ENCODE assay signal across 11 cellular contexts in the genomic region with DNA sequence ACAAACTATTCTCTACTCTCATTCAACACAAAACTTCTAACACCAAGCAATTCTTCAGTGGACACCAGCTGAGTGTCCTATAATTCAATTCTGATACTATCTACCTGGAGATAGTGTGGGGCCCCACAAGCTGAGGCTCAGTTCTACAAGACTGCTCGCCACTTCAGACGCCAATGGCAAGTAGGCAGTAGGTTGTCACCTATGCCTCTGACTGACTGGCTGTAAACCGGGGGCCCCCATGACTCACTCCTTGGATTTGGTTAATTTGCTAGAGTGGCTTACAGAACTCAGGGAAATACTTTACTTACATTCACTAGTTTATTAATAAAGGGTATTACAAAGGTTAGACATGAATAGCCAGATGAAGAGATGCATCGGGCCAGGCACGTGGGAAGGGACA. TPM values are rescaled to one million over a fixed set of nuclear protein-coding genes. Genes with fewer than 3 reads are reported as not detected.
DNase-seq lines count a peak whose midpoint lies in the region; ATAC-seq and TF ChIP-seq lines count a peak whose summit lies in the region.
"Had no signal": no experiment of that assay in that cellular context is flagged by ENCODE, and none has a peak within 500 bp of the region (broad histone marks: within the 10 kb centered on the region; RNA-seq: fewer than 3 reads in every experiment).

No MANE protein-coding gene starts in this region.

- H2AK5ac ChIP-seq in IMR-90 (ENCODE audit: low read depth, low read length) = no peak overlapping the region

- H3K27me3 Mint-ChIP-seq in activated naive CD8-positive, alpha-beta T cell treated with anti-CD3 and anti-CD28 coated beads, Interleukin-2, amount 50 U/mL, for 24 hours = no peaks in the 10 kb centered on the region
- H3K27me3 Mint-ChIP-seq: CD4-positive, alpha-beta T cell had no signal

- BruUV-seq in IMR-90 (replicated peaks; lab: Mats Ljungman, UMichigan) = no TSS peak

- peaks cover 42% of the 10 kb centered on the region for H3K36me3 Mint-ChIP-seq in activated naive CD8-positive, alpha-beta T cell treated with anti-CD3 and anti-CD28 coated beads, Interleukin-2, amount 50 U/mL, for 24 hours (ENCODE audit: low read depth)

- H3K9ac ChIP-seq in IMR-90 (ENCODE audit: low read depth, low read length) = no peak overlapping the region

- no peaks in the 10 kb centered on the region for H3K9me3 ChIP-seq in IMR-90 (ENCODE audit: control insufficient read depth, insufficient read depth, low read length)

- no peak overlapping the region for H3K18ac ChIP-seq in IMR-90 (ENCODE audit: low read depth, low read length)

- TF ChIP-seq RAD21 in IMR-90 (IDR thresholded peaks at IDR 0.05; ENCODE audit: low read length) = no peak

- POLR2A ChIA-PET in IMR-90 (lab: Charles Lee; ENCODE audit: unreplicated experiment) = no interaction called here

- H2BK20ac ChIP-seq in IMR-90 (ENCODE audit: low read depth, low read length) = no peak overlapping the region

- H3K27ac ChIP-seq in IMR-90 (ENCODE audit: insufficient read depth, low read length) = no peak overlapping the region

- H3K4ac ChIP-seq in IMR-90 (ENCODE audit: low read depth, low read length) = no peak overlapping the region

- no peak overlapping the region for H2BK120ac ChIP-seq in IMR-90 (ENCODE audit: low read depth, low read length)

- ATAC-seq in IMR-90 (ENCODE audit: low read depth) = no peak
- ATAC-seq in activated naive CD8-positive, alpha-beta T cell treated with anti-CD3 and anti-CD28 coated beads, Interleukin-2, amount 50 U/mL, for 24 hours = peak; percentile 65
- ATAC-seq: HCT116 had no signal

- no peaks in the 10 kb centered on the region for H3K9me3 Mint-ChIP-seq in activated naive CD8-positive, alpha-beta T cell treated with anti-CD3 and anti-CD28 coated beads, Interleukin-2, amount 50 U/mL, for 24 hours
- H3K9me3 Mint-ChIP-seq: CD4-positive, alpha-beta T cell had no signal

- no peak overlapping the region for H2BK15ac ChIP-seq in IMR-90 (ENCODE audit: low read depth, low read length)

- no peak overlapping the region for H3K4me2 ChIP-seq in IMR-90 (ENCODE audit: low read depth, low read length)

- H3K23ac ChIP-seq in IMR-90 (ENCODE audit: low read depth, low read length) = no peak overlapping the region

- no peaks in the 10 kb centered on the region for H3K27me3 ChIP-seq in IMR-90 (ENCODE audit: control insufficient read depth, insufficient read depth, low read length)

- intact Hi-C loops in IMR-90 (cut with micrococcal nuclease) = no loop called here

- H3K4me3 ChIP-seq in IMR-90 (ENCODE audit: insufficient read depth, low read depth, low read length) = no peak overlapping the region

- H3K4me1 Mint-ChIP-seq in activated naive CD8-positive, alpha-beta T cell treated with anti-CD3 and anti-CD28 coated beads, Interleukin-2, amount 50 U/mL, for 24 hours = peaks cover 34% of the 10 kb centered on the region

- in situ Hi-C loops in IMR-90 (cut with MboI; ENCODE audit: low sequenced_read_pairs) = no loop called here

- no peak overlapping the region; the same call in 1 of the 2 replicates for H3K14ac ChIP-seq in IMR-90 (replicated peaks; ENCODE audit: low read depth, low read length)

- peak overlapping the region; percentile 11 for H3K27ac Mint-ChIP-seq in activated naive CD8-positive, alpha-beta T cell treated with anti-CD3 and anti-CD28 coated beads, Interleukin-2, amount 50 U/mL, for 24 hours
- H3K27ac Mint-ChIP-seq: CD4-positive, alpha-beta T cell had no signal

- CTCF ChIA-PET in IMR-90 (lab: Yijun Ruan, JAX) = no interaction called here

- dilution Hi-C loops in IMR-90 (cut with HindIII; ENCODE audit: low sequenced_read_pairs, unreplicated experiment) = no loop called here

- no peak overlapping the region for H4K91ac ChIP-seq in IMR-90 (ENCODE audit: insufficient read depth, low read depth, low read length)

- peaks cover 7% of the 10 kb centered on the region for H3K36me3 ChIP-seq in IMR-90 (ENCODE audit: control insufficient read depth, insufficient read depth, low read length)

- H4K8ac ChIP-seq in IMR-90 (ENCODE audit: low read depth in 2 of 2, low read length in 2 of 2) = no peak overlapping the region

- no peak overlapping the region for H4K5ac ChIP-seq in IMR-90 (ENCODE audit: low read depth, low read length)

- H2AFZ ChIP-seq in IMR-90 (replicated peaks; ENCODE audit: low read length, poor library complexity) = no peak overlapping the region

- no peak overlapping the region for H2BK5ac ChIP-seq in IMR-90 (ENCODE audit: low read depth, low read length, poor library complexity, severe bottlenecking)

- TF ChIP-seq CTCF in IMR-90 (conservative IDR thresholded peaks at IDR 0.05; ENCODE audit: low read depth, low read length) = no peak

- H3K56ac ChIP-seq in IMR-90 (ENCODE audit: extremely low read depth, insufficient read depth, low read length) = no peak overlapping the region

- H3K9me1 ChIP-seq in IMR-90 (ENCODE audit: insufficient read depth, low read length) = peaks cover 5% of the 10 kb centered on the region; the same call in 1 of the 2 replicates

- H4K20me1 ChIP-seq in IMR-90 (ENCODE audit: insufficient read depth, low read length) = no peaks in the 10 kb centered on the region; the same call in 1 of the 2 replicates

- no peaks in the 10 kb centered on the region for H3K4me1 ChIP-seq in IMR-90 (ENCODE audit: control insufficient read depth, insufficient read depth, low read length)

- peaks cover 7 to 8% of the 10 kb centered on the region in 2 experiments for H3K79me1 ChIP-seq in IMR-90 (ENCODE audit: low read depth in 1 of 2, low read length in 2 of 2)

- H2AK9ac ChIP-seq in IMR-90 (replicated peaks; ENCODE audit: low read depth, low read length, poor library complexity) = peak overlapping the region; percentile 48

- TF ChIP-seq POLR2A in IMR-90 (IDR thresholded peaks at IDR 0.05; ENCODE audit: low read depth, low read length) = no peak

- WGBS in IMR-90 (ENCODE audit: extremely low coverage in 2 of 2, insufficient read length in 1 of 2), 2 experiments = no CpG with 5 or more reads among the region's 5 CpGs

- H3K4me3 Mint-ChIP-seq in activated naive CD8-positive, alpha-beta T cell treated with anti-CD3 and anti-CD28 coated beads, Interleukin-2, amount 50 U/mL, for 24 hours = no peak overlapping the region
- H3K4me3 Mint-ChIP-seq: CD4-positive, alpha-beta T cell had no signal

- DNase-seq in stimulated activated CD4-positive, alpha-beta T cell treated with anti-CD3 and anti-CD28 coated beads, Interleukin-15, amount 100 ng/mL, for 24 hours = peak; percentile 20
- no peak for DNase-seq in stimulated activated CD4-positive, alpha-beta T cell treated with anti-CD3 and anti-CD28 coated beads, Interleukin-1b, Interleukin-23, amount 100 ng/mL, for 48 hours
- no peak for DNase-seq in IMR-90
- DNase-seq in activated naive CD8-positive, alpha-beta T cell treated with anti-CD3 and anti-CD28 coated beads, Interleukin-2, amount 50 U/mL, for 24 hours = no peak
- DNase-seq in HPDE6-E6E7 (ENCODE audit: extremely low spot score) = no peak
- no peak for DNase-seq in SKM-1 (lab: John Stamatoyannopoulos, UW; ENCODE audit: unreplicated experiment)
- DNase-seq in anterior cingulate cortex (lab: John Stamatoyannopoulos, UW) = no peak
- DNase-seq: Calu3; CD4-positive, alpha-beta T cell; DMS 273 treated with DMSO at 0.1 percent for 48 hours had no signal

TF ChIP-seq in IMR-90, 13 proteins besides CTCF, POLR2A, EP300 and RAD21:
- TF ChIP-seq MAFK (IDR thresholded peaks at IDR 0.05; ENCODE audit: low read depth, low read length) = no peak
- TF ChIP-seq CEBPB (IDR thresholded peaks at IDR 0.05; ENCODE audit: low read depth, low read length) = no peak
- TF ChIP-seq MXI1 (IDR thresholded peaks at IDR 0.05; ENCODE audit: borderline replicate concordance, low read depth, low read length) = no peak
- TF ChIP-seq, protein P1, sequence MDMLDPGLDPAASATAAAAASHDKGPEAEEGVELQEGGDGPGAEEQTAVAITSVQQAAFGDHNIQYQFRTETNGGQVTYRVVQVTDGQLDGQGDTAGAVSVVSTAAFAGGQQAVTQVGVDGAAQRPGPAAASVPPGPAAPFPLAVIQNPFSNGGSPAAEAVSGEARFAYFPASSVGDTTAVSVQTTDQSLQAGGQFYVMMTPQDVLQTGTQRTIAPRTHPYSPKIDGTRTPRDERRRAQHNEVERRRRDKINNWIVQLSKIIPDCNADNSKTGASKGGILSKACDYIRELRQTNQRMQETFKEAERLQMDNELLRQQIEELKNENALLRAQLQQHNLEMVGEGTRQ (IDR thresholded peaks at IDR 0.05; ENCODE audit: low read depth, low read length) = no peak
- no peak for TF ChIP-seq RCOR1 (IDR thresholded peaks at IDR 0.05; ENCODE audit: insufficient replicate concordance, low read length)
- TF ChIP-seq SMC3 (IDR thresholded peaks at IDR 0.05; ENCODE audit: low read depth, low read length) = no peak
- TF ChIP-seq MAZ (IDR thresholded peaks at IDR 0.05; ENCODE audit: borderline replicate concordance, low read depth, low read length) = no peak
- TF ChIP-seq, protein P2, sequence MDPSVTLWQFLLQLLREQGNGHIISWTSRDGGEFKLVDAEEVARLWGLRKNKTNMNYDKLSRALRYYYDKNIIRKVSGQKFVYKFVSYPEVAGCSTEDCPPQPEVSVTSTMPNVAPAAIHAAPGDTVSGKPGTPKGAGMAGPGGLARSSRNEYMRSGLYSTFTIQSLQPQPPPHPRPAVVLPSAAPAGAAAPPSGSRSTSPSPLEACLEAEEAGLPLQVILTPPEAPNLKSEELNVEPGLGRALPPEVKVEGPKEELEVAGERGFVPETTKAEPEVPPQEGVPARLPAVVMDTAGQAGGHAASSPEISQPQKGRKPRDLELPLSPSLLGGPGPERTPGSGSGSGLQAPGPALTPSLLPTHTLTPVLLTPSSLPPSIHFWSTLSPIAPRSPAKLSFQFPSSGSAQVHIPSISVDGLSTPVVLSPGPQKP (IDR thresholded peaks at IDR 0.05; ENCODE audit: borderline replicate concordance, low read depth, low read length) = no peak
- no peak for TF ChIP-seq BHLHE40 (IDR thresholded peaks at IDR 0.05; ENCODE audit: low read depth, low read length)
- TF ChIP-seq RFX5 (IDR thresholded peaks at IDR 0.05; ENCODE audit: low read depth, low read length) = no peak

RNA-seq across cellular contexts. Expression of a gene that starts 21.5 kb away (rescaled TPM):
- 15.4 and 23.3 TPM in 2 replicates for total RNA-seq in IMR-90 (2012; rRNA removed)
- polyA plus RNA-seq in IMR-90 (2012; rRNA removed) = 10.7 and 11.1 TPM in 2 replicates
- 2.2 and 4.5 TPM in 2 replicates for polyA plus RNA-seq in IMR-90 (2012; cell fraction: cytosol; rRNA removed)
- polyA plus RNA-seq in IMR-90 (2012; cell fraction: nucleus; rRNA removed; ENCODE audit: low replicate concordance) = 0.74 and 3.5 TPM in 2 replicates

RNA-seq across cellular contexts. Expression of a gene that starts 54.1 kb away (rescaled TPM):
- 18.8 and 23.6 TPM in 2 replicates for total RNA-seq in IMR-90 (2012; rRNA removed)
- 7.6 and 8.0 TPM in 2 replicates for polyA plus RNA-seq in IMR-90 (2012; rRNA removed)
- polyA plus RNA-seq in IMR-90 (2012; cell fraction: cytosol; rRNA removed) = 2.0 and 2.5 TPM in 2 replicates
- 4.3 and 18.5 TPM in 2 replicates for polyA plus RNA-seq in IMR-90 (2012; cell fraction: nucleus; rRNA removed; ENCODE audit: low replicate concordance)
